Comparison of ENCODE assay signal across 1 cellular context in genomic region chr7:127619681-127620405, GRCh38.
TF ChIP-seq lines count a peak whose summit lies in the region.

No MANE protein-coding gene starts in this region.

TF ChIP-seq in neural cell, 6 proteins besides CTCF, POLR2A, EP300 and RAD21 (continued from another document):
- TF ChIP-seq REST (IDR thresholded peaks at IDR 0.05; ENCODE audit: borderline replicate concordance), result no peak
- no peak for TF ChIP-seq TAF1 (IDR thresholded peaks at IDR 0.05; ENCODE audit: low read depth)
- TF ChIP-seq EZH2 (IDR thresholded peaks at IDR 0.05; ENCODE audit: borderline replicate concordance, insufficient read depth, low read length, poor library complexity, severe bottlenecking), result no peak
- no peak for TF ChIP-seq MXI1 (conservative IDR thresholded peaks at IDR 0.05; ENCODE audit: poor library complexity, severe bottlenecking)
